ENCODE assay signal across 8 cellular contexts in genomic region chr6:30060982-30061765, GRCh38. TPM values are rescaled to one million over a fixed set of nuclear protein-coding genes. Genes with fewer than 3 reads are reported as not detected.
A peak's percentile ranks its signal among the peaks of the same experiment; 100 is the strongest.
DNase-seq lines count a peak whose midpoint lies in the region; ATAC-seq and TF ChIP-seq lines count a peak whose summit lies in the region.

Gene POLR1H (plus strand): TSS chr6:30061265. CDS start chr6:30061525, 260 bp downstream.

- ATAC-seq in HG02759 (IDR thresholded peaks at IDR 0.05; ENCODE audit: unreplicated experiment): peak; percentile 91
- peak; percentile 99 for ATAC-seq in Right ventricle myocardium superior (ENCODE audit: poor library complexity)

- H3K27ac ChIP-seq in parathyroid adenoma: peak within 1 kb of the TSS; percentile 83
- peak within 1 kb of the TSS; percentile 55 to 96 (median 92) for H3K27ac ChIP-seq in tibial nerve

- peaks cover 22% of the 10 kb centered on the region for H3K4me1 ChIP-seq in adipocyte (ENCODE audit: control insufficient read depth, insufficient read depth, low read length)
- H3K4me1 ChIP-seq in parathyroid adenoma: peaks cover 8% of the 10 kb centered on the region
- H3K4me1 ChIP-seq in tibial nerve: peaks cover 0 to 48% (median 17%) of the 10 kb centered on the region in 4 donors

- H3K4me2 ChIP-seq in parathyroid adenoma (ENCODE audit: low read length): peak within 1 kb of the TSS; percentile 93

- TF ChIP-seq CTCF in parathyroid adenoma (IDR thresholded peaks at IDR 0.05) (no peak), tibial nerve (IDR thresholded peaks at IDR 0.05) (peak in 1 of 5 experiments; percentile 38)

- peak; percentile 82 to 97 for TF ChIP-seq EP300 in tibial nerve (IDR thresholded peaks at IDR 0.05)

- DNase-seq in NCI-H1436 (lab: John Stamatoyannopoulos, UW) (peak; percentile 93), T follicular helper cell (ENCODE audit: low read depth) (peak; percentile 81), adipocyte (ENCODE audit: low read depth) (peak; percentile 100), Right ventricle myocardium superior (peak; percentile 94), tibial nerve (ENCODE audit: low spot score in 2 of 2) (peak; percentile 79 to 88)

- intact Hi-C loops in Right ventricle myocardium superior (cut with DNase I): no loop called here

- H3K9ac ChIP-seq in adipocyte (ENCODE audit: low read length) (peak within 1 kb of the TSS; percentile 97), parathyroid adenoma (peak within 1 kb of the TSS; percentile 71)

- no peaks in the 10 kb centered on the region for H3K9me3 ChIP-seq in adipocyte (ENCODE audit: control insufficient read depth, low read length)
- H3K9me3 ChIP-seq in parathyroid adenoma (ENCODE audit: control insufficient read depth, low read length): no peaks in the 10 kb centered on the region
- no peaks in the 10 kb centered on the region for H3K9me3 ChIP-seq in tibial nerve

- H3K4me3 ChIP-seq in adipocyte (ENCODE audit: low read length): peak within 1 kb of the TSS; percentile 97
- peak within 1 kb of the TSS; percentile 94 for H3K4me3 ChIP-seq in parathyroid adenoma (ENCODE audit: low read depth, low read length)
- peak within 1 kb of the TSS; percentile 51 to 96 (median 68) for H3K4me3 ChIP-seq in tibial nerve

- H3K27me3 ChIP-seq in adipocyte (replicated peaks; ENCODE audit: control insufficient read depth, insufficient read depth, low read length) (no peaks in the 10 kb centered on the region), parathyroid adenoma (ENCODE audit: control insufficient read depth, insufficient read depth, low read length) (no peaks in the 10 kb centered on the region), tibial nerve (no peaks in the 10 kb centered on the region)

- peak within 1 kb of the TSS; percentile 93 for H2AFZ ChIP-seq in parathyroid adenoma

- 0 to 1% methylated on average over 46 to 50 of the region's 50 CpGs for WGBS in tibial nerve, 2 donors

- peaks cover 11% of the 10 kb centered on the region for H3K79me2 ChIP-seq in parathyroid adenoma

- peaks cover 24% of the 10 kb centered on the region for H3K36me3 ChIP-seq in adipocyte (ENCODE audit: control insufficient read depth, insufficient read depth, low read length, severe bottlenecking)
- H3K36me3 ChIP-seq in parathyroid adenoma (ENCODE audit: control insufficient read depth, insufficient read depth, low read length): no peaks in the 10 kb centered on the region
- H3K36me3 ChIP-seq in tibial nerve: peaks cover 0 to 20% (median 0%) of the 10 kb centered on the region in 3 donors

- TF ChIP-seq POLR2A in GM10847 (IDR thresholded peaks at IDR 0.05; ENCODE audit: extremely low read depth, insufficient read length) (peak; percentile 50), tibial nerve (IDR thresholded peaks at IDR 0.05) (peak; percentile 81 to 85)

RNA-seq across cellular contexts. Expression of gene POLR1H, which starts in this region (rescaled TPM):
- total RNA-seq in Right ventricle myocardium superior (12.2 TPM), tibial nerve (10 to 100 TPM; 22.4 to 30.6 (median 24.8) TPM)

Comparison
In these comparisons a context has a peak if more than half of its experiments do, and no peak if none do; other contexts are left out.
1. Peak in every context shown above with its lines: DNase-seq, ATAC-seq, H3K4me3 ChIP-seq and H3K27ac ChIP-seq.